ENCODE assay signal across 8 cellular contexts in the genomic region with DNA sequence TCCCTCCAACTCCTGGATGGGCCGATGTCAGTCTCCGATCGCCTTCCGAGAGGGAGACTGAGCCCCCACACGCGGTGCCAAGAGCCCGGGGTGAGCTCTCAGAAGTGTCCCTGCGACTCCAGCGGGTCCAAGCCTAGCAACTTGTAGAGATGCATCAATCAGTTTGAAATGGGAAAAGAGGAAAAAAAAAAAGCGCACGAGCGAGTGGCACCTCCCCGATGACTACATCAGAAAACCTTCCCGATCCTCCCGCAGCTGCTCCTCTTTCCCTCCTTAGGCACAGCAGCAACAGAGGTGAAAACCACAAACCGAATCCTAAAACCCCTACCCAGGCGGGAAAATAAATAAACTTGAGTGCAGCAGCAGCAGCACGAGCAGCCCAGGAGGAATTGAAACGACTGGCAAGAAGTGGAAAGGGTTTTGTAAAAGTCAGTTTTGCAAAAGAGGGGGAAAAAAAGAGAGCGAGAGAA. TPM values are rescaled to one million over a fixed set of nuclear protein-coding genes. Genes with fewer than 3 reads are reported as not detected.
A peak's percentile ranks its signal among the peaks of the same experiment; 100 is the strongest.
DNase-seq lines count a peak whose midpoint lies in the region; ATAC-seq, FAIRE-seq and TF ChIP-seq lines count a peak whose summit lies in the region.

No MANE protein-coding gene starts in this region.

- H3K9ac ChIP-seq in HUES64 (ENCODE audit: low read depth, low read length) (peak overlapping the region; percentile 78), mucosa of rectum (ENCODE audit: low read depth in 1 of 2, low read length in 2 of 2) (peak overlapping the region; percentile 54 to 79)

- H3K4me3 ChIP-seq in HUES64 (ENCODE audit: low read length) (peak overlapping the region; percentile 93), RWPE2 (ENCODE audit: severe bottlenecking) (peak overlapping the region; percentile 67), ectodermal cell (ENCODE audit: insufficient read depth, low read depth, low read length) (peak overlapping the region; percentile 86), mucosa of rectum (ENCODE audit: low read length in 2 of 2) (peak overlapping the region; percentile 83)

- H3K9me3 ChIP-seq in HUES64 (ENCODE audit: insufficient read depth, low read depth, low read length) (no peaks in the 10 kb centered on the region), RWPE2 (ENCODE audit: severe bottlenecking) (no peaks in the 10 kb centered on the region), ectodermal cell (ENCODE audit: control insufficient read depth, low read length) (no peaks in the 10 kb centered on the region), mucosa of rectum (ENCODE audit: control insufficient read depth in 2 of 2, low read length in 2 of 2) (no peaks in the 10 kb centered on the region)

- ATAC-seq in RWPE2 (ENCODE audit: low read depth) (peak; percentile 7; the same call in 1 of the 3 replicates), GM21381 (IDR thresholded peaks at IDR 0.05; ENCODE audit: unreplicated experiment) (no peak), GM19455 (IDR thresholded peaks at IDR 0.05; ENCODE audit: unreplicated experiment) (no peak), GM21737 (IDR thresholded peaks at IDR 0.05; ENCODE audit: unreplicated experiment) (no peak)

- FAIRE-seq in G401.6 (lab: Jason Lieb, UNC) = peak; percentile 84

- H3K27ac ChIP-seq in HUES64 (ENCODE audit: low read depth, low read length) (peak overlapping the region; percentile 67; the same call in 1 of the 2 replicates), RWPE2 (ENCODE audit: poor library complexity, severe bottlenecking) (peak overlapping the region; percentile 85), ectodermal cell (ENCODE audit: insufficient read depth, low read depth, low read length, poor library complexity, severe bottlenecking) (peak overlapping the region; percentile 83), mucosa of rectum (ENCODE audit: low read depth in 2 of 2, low read length in 2 of 2) (peak overlapping the region; percentile 72 to 76)

- WGBS in HUES64 = under 1% methylated on average over 20 of the region's 20 CpGs
- 0% methylated on average over 20 of the region's 20 CpGs for WGBS in ectodermal cell, 2 experiments

- peaks cover 35% of the 10 kb centered on the region for H3K27me3 ChIP-seq in HUES64 (ENCODE audit: insufficient read depth, low read length)
- no peaks in the 10 kb centered on the region for H3K27me3 ChIP-seq in RWPE2 (ENCODE audit: insufficient read depth, poor library complexity, severe bottlenecking)
- no peaks in the 10 kb centered on the region for H3K27me3 ChIP-seq in ectodermal cell (ENCODE audit: control insufficient read depth, insufficient read depth, low read length, poor library complexity, severe bottlenecking)
- peaks cover 2 to 3% of the 10 kb centered on the region in 2 donors for H3K27me3 ChIP-seq in mucosa of rectum (ENCODE audit: control insufficient read depth in 2 of 2, insufficient read depth in 2 of 2, low read length in 2 of 2)

- no peaks in the 10 kb centered on the region for H3K36me3 ChIP-seq in HUES64 (ENCODE audit: insufficient read depth, low read length)
- no peaks in the 10 kb centered on the region for H3K36me3 ChIP-seq in RWPE2 (ENCODE audit: low read depth)
- no peaks in the 10 kb centered on the region for H3K36me3 ChIP-seq in ectodermal cell (ENCODE audit: control insufficient read depth, insufficient read depth, low read length)
- no peaks in the 10 kb centered on the region for H3K36me3 ChIP-seq in mucosa of rectum (ENCODE audit: control insufficient read depth in 2 of 2, insufficient read depth in 2 of 2, low read length in 2 of 2)

- H3K4me1 ChIP-seq in HUES64 (ENCODE audit: insufficient read depth, low read length) (peaks cover 31% of the 10 kb centered on the region), RWPE2 (ENCODE audit: insufficient read depth, poor library complexity, severe bottlenecking) (peaks cover 28% of the 10 kb centered on the region), ectodermal cell (ENCODE audit: control insufficient read depth, insufficient read depth, low read length) (no peaks in the 10 kb centered on the region), mucosa of rectum (ENCODE audit: control insufficient read depth in 2 of 2, insufficient read depth in 2 of 2, low read length in 2 of 2) (peaks cover 10 to 16% of the 10 kb centered on the region in 2 donors)

- peak; percentile 71 for DNase-seq in RWPE2 (ENCODE audit: low spot score)

- TF ChIP-seq CTCF in RWPE2 (IDR thresholded peaks at IDR 0.05; ENCODE audit: poor library complexity, severe bottlenecking) = no peak

RNA-seq across cellular contexts. Expression of a gene that starts 1.0 kb away (rescaled TPM):
- 12.5 TPM for polyA plus RNA-seq in HUES64 (2013, experiment 1 of 2)
- polyA plus RNA-seq in HUES64 (2013, experiment 2 of 2) = 10.6 TPM
- 83.2 TPM for polyA plus RNA-seq in ectodermal cell (2013, experiment 1 of 4)
- 96.7 TPM for polyA plus RNA-seq in ectodermal cell (2013, experiment 2 of 4)
- 35.9 TPM for polyA plus RNA-seq in ectodermal cell (2013, experiment 3 of 4)
- 44.4 TPM for polyA plus RNA-seq in ectodermal cell (2013, experiment 4 of 4)
